14 cellular contexts compared by ENCODE assay signal in the genomic region with DNA sequence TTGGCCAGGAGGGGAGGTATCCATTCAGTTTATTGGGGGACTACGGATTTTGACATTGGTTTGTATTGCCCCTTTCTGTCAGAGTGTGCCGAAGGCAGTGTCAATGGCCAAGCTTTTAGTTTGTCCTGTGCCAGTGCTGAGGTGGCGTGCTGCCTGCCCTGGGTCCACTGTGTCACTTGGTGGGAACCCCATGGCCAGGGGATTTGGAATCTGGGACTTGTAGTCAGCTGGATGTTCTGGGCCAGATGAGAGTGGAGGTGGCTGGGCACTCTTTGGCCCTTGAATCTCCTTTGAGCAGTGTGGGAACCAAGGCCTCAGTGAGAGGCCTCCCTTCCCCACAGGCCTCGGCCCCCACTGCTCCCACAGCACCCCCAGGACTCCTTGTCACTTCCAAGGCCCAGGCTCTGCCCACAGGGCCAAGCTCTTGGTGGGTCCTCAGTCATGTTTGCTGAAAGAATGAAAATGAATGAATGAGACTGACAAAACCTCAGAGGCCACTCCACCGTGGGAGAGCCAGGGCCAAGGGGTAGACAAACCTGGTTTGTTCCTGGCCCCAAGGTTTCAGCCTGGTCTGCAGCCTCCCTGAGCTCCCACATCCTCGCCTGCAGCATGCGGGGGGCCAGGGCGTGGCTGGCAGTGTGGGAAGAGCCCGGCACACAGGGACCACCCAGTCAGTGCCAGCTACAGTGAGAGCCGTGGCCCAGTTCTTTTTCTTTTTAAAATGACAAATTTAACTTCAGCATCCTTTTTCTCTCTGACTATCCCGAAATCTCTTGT.
"Had no signal": no experiment of that assay in that cellular context is flagged by ENCODE, and none has a peak within 500 bp of the region (broad histone marks: within the 10 kb centered on the region; RNA-seq: fewer than 3 reads in every experiment).

No MANE protein-coding gene starts in this region.

- H3K27me3 ChIP-seq: colonic mucosa, vagina had no signal

- H3K36me3 Mint-ChIP-seq: stimulated activated naive B cell treated with anti-CD40 and anti-IgM and Interleukin-4, amounts not matched to agents 10 μg/mL and 1 μg/mL and 100 μg/mL, for 72 hours; T-cell had no signal

- H3K4me1 ChIP-seq: colonic mucosa, tibial artery, vagina had no signal

- H3K9me3 Mint-ChIP-seq: activated T-helper 2 cell treated with anti-CD3 and anti-CD28 coated beads, Interferon-gamma antibody, Interleukin-2, Interleukin-4, amounts not matched to agents 10 μg/mL and 5 μg/mL and 100 μg/mL, durations not matched to agents 14 hours and 24 hours and 36 hours; T-cell had no signal

- H3K27ac ChIP-seq: colonic mucosa, SK-N-MC, tibial artery, vagina had no signal

- H3K27ac Mint-ChIP-seq: activated T-helper 2 cell treated with anti-CD3 and anti-CD28 coated beads, Interferon-gamma antibody, Interleukin-2, Interleukin-4, amounts not matched to agents 10 μg/mL and 5 μg/mL and 100 μg/mL, durations not matched to agents 14 hours and 24 hours and 36 hours; nephron progenitor cell; stimulated activated naive B cell treated with anti-CD40 and anti-IgM and Interleukin-4, amounts not matched to agents 10 μg/mL and 1 μg/mL and 100 μg/mL, for 72 hours; T-cell had no signal

- H3K9me3 ChIP-seq: colonic mucosa, vagina had no signal

- H3K4me3 ChIP-seq: colonic mucosa, SK-N-MC, tibial artery, vagina had no signal

- DNase-seq: activated CD4-positive, alpha-beta T cell treated with anti-CD3 and anti-CD28 coated beads for 4 hours; activated naive CD4-positive, alpha-beta T cell treated with anti-CD3 and anti-CD28 coated beads, Interleukin-2, amount 50 U/mL, for 16 hours; colonic mucosa; hippocampal formation; mesendoderm; nephron progenitor cell; stimulated activated naive B cell treated with anti-CD40 and anti-IgM and Interleukin-4, amounts not matched to agents 10 μg/mL and 1 μg/mL and 100 μg/mL, for 72 hours; T-cell; T1000 had no signal

- H3K4me3 Mint-ChIP-seq: nephron progenitor cell; stimulated activated naive B cell treated with anti-CD40 and anti-IgM and Interleukin-4, amounts not matched to agents 10 μg/mL and 1 μg/mL and 100 μg/mL, for 72 hours; T-cell had no signal

- ATAC-seq: esophagus mucosa; stimulated activated naive B cell treated with anti-CD40 and anti-IgM and Interleukin-4, amounts not matched to agents 10 μg/mL and 1 μg/mL and 100 μg/mL, for 72 hours; T-cell had no signal

- H3K4me1 Mint-ChIP-seq: stimulated activated naive B cell treated with anti-CD40 and anti-IgM and Interleukin-4, amounts not matched to agents 10 μg/mL and 1 μg/mL and 100 μg/mL, for 72 hours; T-cell had no signal

- H3K36me3 ChIP-seq: colonic mucosa, tibial artery, vagina had no signal
